Comparison of ENCODE assay signal across 8 cellular contexts in the genomic region with DNA sequence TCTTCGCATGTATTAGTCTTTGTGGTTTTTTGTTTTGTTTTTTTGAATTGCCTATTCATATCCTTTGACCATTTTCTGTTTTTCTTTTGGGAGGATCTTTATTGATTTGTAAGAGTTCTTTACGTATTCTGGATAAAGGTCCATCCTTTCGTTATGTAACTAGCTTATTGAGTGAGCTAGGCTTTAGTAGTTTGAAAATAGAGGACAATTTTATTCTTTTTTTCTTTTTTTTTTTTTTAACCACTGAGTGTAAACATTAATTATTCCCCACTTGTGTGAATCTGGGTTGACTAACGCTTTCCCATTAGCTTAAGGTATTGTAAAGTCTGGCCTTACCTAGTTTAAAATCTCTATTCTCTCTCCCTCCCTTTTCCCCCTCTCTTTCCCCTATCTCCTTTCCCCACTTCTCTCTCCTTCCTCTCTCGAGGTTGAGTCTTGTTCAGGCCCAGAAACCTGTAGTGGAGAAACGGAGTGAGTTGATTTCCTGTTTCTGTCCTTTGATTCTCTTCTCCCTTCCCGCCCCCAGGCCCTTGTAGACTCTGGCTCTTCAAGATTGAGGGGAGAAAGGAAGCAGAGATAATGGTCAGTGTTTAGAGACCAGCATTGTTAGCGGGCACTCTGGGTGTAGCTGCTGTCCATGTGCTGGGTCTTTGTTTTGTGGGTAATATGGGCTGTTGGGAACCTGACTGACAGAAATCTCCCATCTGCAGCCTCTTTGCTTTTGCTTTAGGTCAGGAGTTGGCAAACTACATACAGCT. TPM values are rescaled to one million over a fixed set of nuclear protein-coding genes. Genes with fewer than 3 reads are reported as not detected.
A peak's percentile ranks its signal among the peaks of the same experiment; 100 is the strongest.
DNase-seq lines count a peak whose midpoint lies in the region; ATAC-seq, FAIRE-seq and TF ChIP-seq lines count a peak whose summit lies in the region.

No MANE protein-coding gene starts in this region.

- H3K9me3 Mint-ChIP-seq in Calu3 (ENCODE audit: low read depth, unreplicated experiment), result no peaks in the 10 kb centered on the region

- BruUV-seq in Calu3 (replicated peaks; lab: Mats Ljungman, UMichigan), result TSS peak; percentile 45

- H3K27me3 ChIP-seq in HUES48 (ENCODE audit: control insufficient read depth, insufficient read depth, low read length), result no peaks in the 10 kb centered on the region
- no peaks in the 10 kb centered on the region for H3K27me3 ChIP-seq in dorsolateral prefrontal cortex
- no peaks in the 10 kb centered on the region for H3K27me3 ChIP-seq in mononuclear cell (ENCODE audit: insufficient read depth, low read length)

- H3K4me3 Mint-ChIP-seq in Calu3 (ENCODE audit: low read depth, unreplicated experiment), result peak overlapping the region; percentile 77

- TF ChIP-seq CTCF in Calu3 (IDR thresholded peaks at IDR 0.05; ENCODE audit: unreplicated experiment), result no peak
- TF ChIP-seq CTCF in dorsolateral prefrontal cortex (IDR thresholded peaks at IDR 0.05 in 54 of 56, conservative IDR thresholded peaks at IDR 0.05 in 2 of 56; ENCODE audit: low read depth in 1 of 56, partially characterized antibody in 56 of 56), result no peak

- H3K27ac ChIP-seq in HUES48 (ENCODE audit: low read depth, low read length), result peak overlapping the region; percentile 96
- H3K27ac ChIP-seq in dorsolateral prefrontal cortex, result peak overlapping the region in 58 of 59 donors; percentile 41 to 99 (median 97)

- peaks cover 47% of the 10 kb centered on the region for H3K36me3 Mint-ChIP-seq in Calu3 (ENCODE audit: insufficient read depth, unreplicated experiment)

- no peak for ATAC-seq in HG02610 (IDR thresholded peaks at IDR 0.05; ENCODE audit: unreplicated experiment)

- H3K4me1 Mint-ChIP-seq in Calu3 (ENCODE audit: low read depth, unreplicated experiment), result peaks cover 21% of the 10 kb centered on the region

- no peak for DNase-seq in Calu3
- DNase-seq in SK-N-DZ (ENCODE audit: low spot score), result peak; percentile 20
- DNase-seq in dorsolateral prefrontal cortex, result peak in 1 of 10 donors; percentile 39
- no peak for DNase-seq in RCC 7860 (ENCODE audit: low spot score)
- DNase-seq in MV-4-11 (lab: John Stamatoyannopoulos, UW), result no peak

- H3K27ac Mint-ChIP-seq in Calu3 (ENCODE audit: unreplicated experiment), result peak overlapping the region; percentile 90

- no peak for FAIRE-seq in RCC 7860 (lab: Jason Lieb, UNC)

- no peaks in the 10 kb centered on the region for H3K27me3 Mint-ChIP-seq in Calu3 (ENCODE audit: unreplicated experiment)

- CTCF ChIA-PET in Calu3 (lab: Charles Lee), result interaction anchor here (0.5 kb wide), 1 partner anchor 170 kb away, joined by 3 read pairs; no protein-coding TSS in a partner anchor

- H3K4me3 ChIP-seq in HUES48 (ENCODE audit: low read depth, low read length) (peak overlapping the region; percentile 95), dorsolateral prefrontal cortex (peak overlapping the region; percentile 64 to 95 (median 86)), mononuclear cell (ENCODE audit: low read length) (peak overlapping the region; percentile 94)

- intact Hi-C loops in Calu3 (cut with micrococcal nuclease; ENCODE audit: unreplicated experiment), result loop anchor here (5.0 kb wide), 1 partner anchor 164 kb away; a partner anchor contains a TSS
- intact Hi-C loops in dorsolateral prefrontal cortex (cut with DNase I), result loop anchor here (2.0 to 5.0 kb wide), 3 partner anchors 61 to 184 kb away; a partner anchor contains a TSS

- peaks cover 17% of the 10 kb centered on the region; the same call in 1 of the 2 replicates for H3K36me3 ChIP-seq in HUES48 (ENCODE audit: control insufficient read depth, insufficient read depth, low read length)

- H3K9me3 ChIP-seq in HUES48 (ENCODE audit: control insufficient read depth, insufficient read depth, low read length) (no peaks in the 10 kb centered on the region), mononuclear cell (ENCODE audit: low read depth, low read length) (no peaks in the 10 kb centered on the region)

- H3K9ac ChIP-seq in HUES48 (ENCODE audit: low read depth, low read length), result peak overlapping the region; percentile 66

- H3K4me1 ChIP-seq in HUES48 (ENCODE audit: control insufficient read depth, insufficient read depth, low read length) (peaks cover 7% of the 10 kb centered on the region), mononuclear cell (ENCODE audit: insufficient read depth, low read length) (peaks cover 51% of the 10 kb centered on the region)

RNA-seq across cellular contexts. Expression of a gene that starts 1.5 kb away (rescaled TPM):
- total RNA-seq in Calu3 (2022) (18.2 and 20.2 TPM in 2 replicates), dorsolateral prefrontal cortex (10 to 100 TPM; 31.4 to 60.6 (median 43.0) TPM), mononuclear cell (117 TPM)
- 16.7 and 20.8 TPM in 2 replicates for polyA plus RNA-seq in SK-N-DZ (2014; cell fraction: cytosol; rRNA removed)
- 22.0 and 22.6 TPM in 2 replicates for polyA plus RNA-seq in SK-N-DZ (2014; cell fraction: nucleus; rRNA removed)
